3 cellular contexts compared by ENCODE assay signal in the genomic region with DNA sequence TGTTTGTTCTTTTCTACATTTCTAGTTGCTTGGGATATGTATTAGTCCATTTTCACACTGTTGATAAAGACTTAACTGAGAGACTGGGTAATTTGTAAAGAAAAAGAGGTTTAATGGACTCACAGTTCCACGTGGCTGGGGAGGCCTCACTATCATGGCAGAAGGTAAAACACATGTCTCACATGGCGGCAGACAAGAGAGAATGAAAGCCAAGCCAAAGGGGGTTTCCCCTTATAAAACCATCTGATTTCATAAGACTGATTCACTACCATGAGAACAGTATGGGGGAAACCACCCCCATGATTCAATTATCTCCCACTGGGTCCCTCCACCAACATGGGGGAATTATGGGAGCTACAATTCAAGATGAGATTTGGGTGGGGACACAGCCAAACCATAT. TPM values are rescaled to one million over a fixed set of nuclear protein-coding genes. Genes with fewer than 3 reads are reported as not detected.
"Had no signal": no experiment of that assay in that cellular context is flagged by ENCODE, and none has a peak within 500 bp of the region (broad histone marks: within the 10 kb centered on the region; RNA-seq: fewer than 3 reads in every experiment).

No MANE protein-coding gene starts in this region.

RNA-seq across cellular contexts. Expression of gene KLRD1, which starts 21.0 kb away (rescaled TPM):
- total RNA-seq: epithelial cell of proximal tubule, esophagus mucosa had no signal
- polyA plus RNA-seq: SK-N-SH had no signal
